In genomic region chr11:103851166-103851651, GRCh38 we compare ENCODE assay signal across 14 cellular contexts.
DNase-seq lines count a peak whose midpoint lies in the region; ATAC-seq and TF ChIP-seq lines count a peak whose summit lies in the region.
"Had no signal": no experiment of that assay in that cellular context is flagged by ENCODE, and none has a peak within 500 bp of the region (broad histone marks: within the 10 kb centered on the region; RNA-seq: fewer than 3 reads in every experiment).

No MANE protein-coding gene starts in this region.

- H2BK120ac ChIP-seq in IMR-90 (ENCODE audit: low read depth, low read length): peak overlapping the region; percentile 31

- CTCF ChIA-PET in IMR-90 (lab: Yijun Ruan, JAX): no interaction called here

- H3K4me1 ChIP-seq in IMR-90 (ENCODE audit: control insufficient read depth, insufficient read depth, low read length): peaks cover 4% of the 10 kb centered on the region
- peaks cover 18 to 42% (median 34%) of the 10 kb centered on the region in 4 donors for H3K4me1 ChIP-seq in esophagus muscularis mucosa
- H3K4me1 ChIP-seq in thoracic aorta (ENCODE audit: control insufficient read depth in 1 of 2, low read depth in 2 of 2): peaks cover 28 to 38% of the 10 kb centered on the region in 2 donors

- H3K23ac ChIP-seq in IMR-90 (ENCODE audit: low read depth, low read length): no peak overlapping the region

- H3K14ac ChIP-seq in IMR-90 (replicated peaks; ENCODE audit: low read depth, low read length): peak overlapping the region; percentile 13; the same call in 1 of the 2 replicates

- no peak overlapping the region for H2BK5ac ChIP-seq in IMR-90 (ENCODE audit: low read depth, low read length, poor library complexity, severe bottlenecking)

- H2BK15ac ChIP-seq in IMR-90 (ENCODE audit: low read depth, low read length): no peak overlapping the region

- no peaks in the 10 kb centered on the region for H3K9me1 ChIP-seq in IMR-90 (ENCODE audit: insufficient read depth, low read length)

- no peak overlapping the region for H3K4me3 ChIP-seq in IMR-90 (ENCODE audit: insufficient read depth, low read depth, low read length)
- no peak overlapping the region for H3K4me3 ChIP-seq in esophagus muscularis mucosa
- no peak overlapping the region for H3K4me3 ChIP-seq in thoracic aorta

- no peak overlapping the region for H2AFZ ChIP-seq in IMR-90 (replicated peaks; ENCODE audit: low read length, poor library complexity)

- BruUV-seq in IMR-90 (replicated peaks; lab: Mats Ljungman, UMichigan): no TSS peak

- H3K9ac ChIP-seq in IMR-90 (ENCODE audit: low read depth, low read length): no peak overlapping the region; the same call in 1 of the 2 replicates

- no peak for TF ChIP-seq EP300 in esophagus muscularis mucosa (IDR thresholded peaks at IDR 0.05)

- dilution Hi-C loops in IMR-90 (cut with HindIII; ENCODE audit: low sequenced_read_pairs, unreplicated experiment): no loop called here

- no CpG with 5 or more reads among the region's 3 CpGs for WGBS in IMR-90 (ENCODE audit: extremely low coverage in 2 of 2, insufficient read length in 1 of 2), 2 experiments
- 34% methylated on average over 3 of the region's 3 CpGs for WGBS in esophagus muscularis mucosa

- H3K27me3 ChIP-seq in IMR-90 (ENCODE audit: control insufficient read depth, insufficient read depth, low read length): no peaks in the 10 kb centered on the region
- H3K27me3 ChIP-seq in esophagus muscularis mucosa: no peaks in the 10 kb centered on the region
- H3K27me3 ChIP-seq in thoracic aorta (replicated peaks; ENCODE audit: insufficient read depth): no peaks in the 10 kb centered on the region

- POLR2A ChIA-PET in IMR-90 (lab: Charles Lee; ENCODE audit: unreplicated experiment): no interaction called here

- ATAC-seq in IMR-90 (ENCODE audit: low read depth) (peak; percentile 77), thoracic aorta (ENCODE audit: insufficient number of reproducible peaks, low FRiP score, low read depth) (no peak), HG03432 (IDR thresholded peaks at IDR 0.05; ENCODE audit: unreplicated experiment) (no peak)

- peak overlapping the region; percentile 67; the same call in 1 of the 2 replicates for H3K27ac ChIP-seq in IMR-90 (ENCODE audit: insufficient read depth, low read length)
- peak overlapping the region; percentile 42 to 69 (median 59) for H3K27ac ChIP-seq in esophagus muscularis mucosa (replicated peaks in 1 of 4)
- H3K27ac ChIP-seq in thoracic aorta: peak overlapping the region; percentile 9 to 66

- in situ Hi-C loops in IMR-90 (cut with MboI; ENCODE audit: low sequenced_read_pairs): no loop called here

- intact Hi-C loops in IMR-90 (cut with micrococcal nuclease) (no loop called here), esophagus muscularis mucosa (cut with DNase I) (no loop called here)

- H3K4ac ChIP-seq in IMR-90 (ENCODE audit: low read depth, low read length): peak overlapping the region; percentile 2; the same call in 1 of the 2 replicates

- TF ChIP-seq CTCF in IMR-90 (conservative IDR thresholded peaks at IDR 0.05; ENCODE audit: low read depth, low read length) (no peak), esophagus muscularis mucosa (IDR thresholded peaks at IDR 0.05) (no peak), thoracic aorta (IDR thresholded peaks at IDR 0.05) (no peak)

- H3K9me3 ChIP-seq in IMR-90 (ENCODE audit: control insufficient read depth, insufficient read depth, low read length) (no peaks in the 10 kb centered on the region), esophagus muscularis mucosa (no peaks in the 10 kb centered on the region), thoracic aorta (no peaks in the 10 kb centered on the region)

- H2AK9ac ChIP-seq in IMR-90 (replicated peaks; ENCODE audit: low read depth, low read length, poor library complexity): no peak overlapping the region

- H3K36me3 ChIP-seq in IMR-90 (ENCODE audit: control insufficient read depth, insufficient read depth, low read length) (no peaks in the 10 kb centered on the region), esophagus muscularis mucosa (no peaks in the 10 kb centered on the region), thoracic aorta (no peaks in the 10 kb centered on the region)

- peak overlapping the region; percentile 36; the same call in 1 of the 2 replicates for H4K5ac ChIP-seq in IMR-90 (ENCODE audit: low read depth, low read length)

- H3K4me2 ChIP-seq in IMR-90 (ENCODE audit: low read depth, low read length): peak overlapping the region; percentile 64

- 0 out of 2 replicates have a peak overlapping the region, but pooled peaks have one; percentile 10 for H3K56ac ChIP-seq in IMR-90 (ENCODE audit: extremely low read depth, insufficient read depth, low read length)

- no peaks in the 10 kb centered on the region for H3K79me1 ChIP-seq in IMR-90 (ENCODE audit: low read depth in 1 of 2, low read length in 2 of 2)

- H3K18ac ChIP-seq in IMR-90 (ENCODE audit: low read depth, low read length): peak overlapping the region; percentile 50; the same call in 1 of the 2 replicates

- DNase-seq in IMR-90 (peak; percentile 69), esophagus muscularis mucosa (ENCODE audit: extremely low spot score) (no peak), kidney glomerular epithelial cell (lab: John Stamatoyannopoulos, UW) (peak; percentile 99), thoracic aorta (ENCODE audit: low spot score) (no peak), NCI-H146 treated with DMSO at 0.1 percent for 48 hours (lab: John Stamatoyannopoulos, UW; ENCODE audit: unreplicated experiment) (no peak), DMS53 (lab: John Stamatoyannopoulos, UW) (no peak)
- DNase-seq: activated CD4-positive, alpha-beta T cell treated with anti-CD3 and anti-CD28 coated beads for 4 hours; activated T-cell treated with anti-CD3 and anti-CD28 coated beads, Interleukin-2, amount 50 U/mL, for 48 hours; CD8-positive, alpha-beta memory T cell; NCI-H1105 treated with DMSO at 0.1 percent for 48 hours; NCI-H446 treated with DMSO at 0.1 percent for 48 hours; stimulated activated CD4-positive, alpha-beta T cell treated with anti-CD3 and anti-CD28 coated beads, Interleukin-4, amount 100 ng/mL, for 4 hours; stimulated activated naive CD4-positive, alpha-beta T cell had no signal

- no peak for TF ChIP-seq RAD21 in IMR-90 (IDR thresholded peaks at IDR 0.05; ENCODE audit: low read length)

- TF ChIP-seq POLR2A in IMR-90 (IDR thresholded peaks at IDR 0.05; ENCODE audit: low read depth, low read length) (no peak), esophagus muscularis mucosa (IDR thresholded peaks at IDR 0.05; ENCODE audit: low read depth) (no peak)

- H4K20me1 ChIP-seq in IMR-90 (ENCODE audit: insufficient read depth, low read length): no peaks in the 10 kb centered on the region

- H4K8ac ChIP-seq in IMR-90 (ENCODE audit: low read depth in 2 of 2, low read length in 2 of 2): peak overlapping the region in 1 of 2 experiments; percentile 41; a peak in 2 of 4 replicates

- peak overlapping the region; percentile 34 for H2BK20ac ChIP-seq in IMR-90 (ENCODE audit: low read depth, low read length)

- H2AK5ac ChIP-seq in IMR-90 (ENCODE audit: low read depth, low read length): peak overlapping the region; percentile 46; the same call in 1 of the 2 replicates

- H4K91ac ChIP-seq in IMR-90 (ENCODE audit: insufficient read depth, low read depth, low read length): no peak overlapping the region; the same call in 1 of the 2 replicates

TF ChIP-seq in IMR-90, 13 proteins besides CTCF, POLR2A, EP300 and RAD21:
- TF ChIP-seq CEBPB (IDR thresholded peaks at IDR 0.05; ENCODE audit: low read depth, low read length) (no peak), RFX5 (IDR thresholded peaks at IDR 0.05; ENCODE audit: low read depth, low read length) (no peak), BHLHE40 (IDR thresholded peaks at IDR 0.05; ENCODE audit: low read depth, low read length) (no peak), MXI1 (IDR thresholded peaks at IDR 0.05; ENCODE audit: borderline replicate concordance, low read depth, low read length) (no peak)
- TF ChIP-seq, protein P1, sequence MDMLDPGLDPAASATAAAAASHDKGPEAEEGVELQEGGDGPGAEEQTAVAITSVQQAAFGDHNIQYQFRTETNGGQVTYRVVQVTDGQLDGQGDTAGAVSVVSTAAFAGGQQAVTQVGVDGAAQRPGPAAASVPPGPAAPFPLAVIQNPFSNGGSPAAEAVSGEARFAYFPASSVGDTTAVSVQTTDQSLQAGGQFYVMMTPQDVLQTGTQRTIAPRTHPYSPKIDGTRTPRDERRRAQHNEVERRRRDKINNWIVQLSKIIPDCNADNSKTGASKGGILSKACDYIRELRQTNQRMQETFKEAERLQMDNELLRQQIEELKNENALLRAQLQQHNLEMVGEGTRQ (IDR thresholded peaks at IDR 0.05; ENCODE audit: low read depth, low read length): no peak

Comparison
In these comparisons a context has a peak if more than half of its experiments do, and no peak if none do; other contexts are left out.
1. DNase-seq: peak in IMR-90 (single experiment) and kidney glomerular epithelial cell (single experiment); none in esophagus muscularis mucosa (single experiment), thoracic aorta (single experiment), NCI-H146 treated with DMSO at 0.1 percent for 48 hours (single experiment) and DMS53 (single experiment).
2. Peak in every context shown above with its lines, with median percentiles within 50 percentile points of each other: H3K27ac ChIP-seq.